1 cellular context compared by ENCODE assay signal in genomic region chr20:3408251-3408637, GRCh38.
TF ChIP-seq lines count a peak whose summit lies in the region.

No MANE protein-coding gene starts in this region.

TF ChIP-seq in HepG2, 621 proteins besides CTCF, POLR2A, EP300 and RAD21 (continued from another document and continues in another):
- TF ChIP-seq, protein P1, sequence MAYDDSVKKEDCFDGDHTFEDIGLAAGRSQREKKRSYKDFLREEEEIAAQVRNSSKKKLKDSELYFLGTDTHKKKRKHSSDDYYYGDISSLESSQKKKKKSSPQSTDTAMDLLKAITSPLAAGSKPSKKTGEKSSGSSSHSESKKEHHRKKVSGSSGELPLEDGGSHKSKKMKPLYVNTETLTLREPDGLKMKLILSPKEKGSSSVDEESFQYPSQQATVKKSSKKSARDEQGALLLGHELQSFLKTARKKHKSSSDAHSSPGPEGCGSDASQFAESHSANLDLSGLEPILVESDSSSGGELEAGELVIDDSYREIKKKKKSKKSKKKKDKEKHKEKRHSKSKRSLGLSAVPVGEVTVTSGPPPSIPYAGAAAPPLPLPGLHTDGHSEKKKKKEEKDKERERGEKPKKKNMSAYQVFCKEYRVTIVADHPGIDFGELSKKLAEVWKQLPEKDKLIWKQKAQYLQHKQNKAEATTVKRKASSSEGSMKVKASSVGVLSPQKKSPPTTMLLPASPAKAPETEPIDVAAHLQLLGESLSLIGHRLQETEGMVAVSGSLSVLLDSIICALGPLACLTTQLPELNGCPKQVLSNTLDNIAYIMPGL (CRISPR knock-in tag; IDR thresholded peaks at IDR 0.05; ENCODE audit: borderline replicate concordance in 1 of 2, low read depth in 1 of 2) = no peak; a peak in 1 of 4 replicates
- TF ChIP-seq ZFP36 (IDR thresholded peaks at IDR 0.05; ENCODE audit: borderline replicate concordance, low read depth, low read length, partially characterized antibody) = no peak
- TF ChIP-seq, protein P2, sequence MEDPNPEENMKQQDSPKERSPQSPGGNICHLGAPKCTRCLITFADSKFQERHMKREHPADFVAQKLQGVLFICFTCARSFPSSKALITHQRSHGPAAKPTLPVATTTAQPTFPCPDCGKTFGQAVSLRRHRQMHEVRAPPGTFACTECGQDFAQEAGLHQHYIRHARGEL (CRISPR knock-in tag; IDR thresholded peaks at IDR 0.05) = no peak
- no peak for TF ChIP-seq FOXK2 (IDR thresholded peaks at IDR 0.05)
- TF ChIP-seq, protein P3, sequence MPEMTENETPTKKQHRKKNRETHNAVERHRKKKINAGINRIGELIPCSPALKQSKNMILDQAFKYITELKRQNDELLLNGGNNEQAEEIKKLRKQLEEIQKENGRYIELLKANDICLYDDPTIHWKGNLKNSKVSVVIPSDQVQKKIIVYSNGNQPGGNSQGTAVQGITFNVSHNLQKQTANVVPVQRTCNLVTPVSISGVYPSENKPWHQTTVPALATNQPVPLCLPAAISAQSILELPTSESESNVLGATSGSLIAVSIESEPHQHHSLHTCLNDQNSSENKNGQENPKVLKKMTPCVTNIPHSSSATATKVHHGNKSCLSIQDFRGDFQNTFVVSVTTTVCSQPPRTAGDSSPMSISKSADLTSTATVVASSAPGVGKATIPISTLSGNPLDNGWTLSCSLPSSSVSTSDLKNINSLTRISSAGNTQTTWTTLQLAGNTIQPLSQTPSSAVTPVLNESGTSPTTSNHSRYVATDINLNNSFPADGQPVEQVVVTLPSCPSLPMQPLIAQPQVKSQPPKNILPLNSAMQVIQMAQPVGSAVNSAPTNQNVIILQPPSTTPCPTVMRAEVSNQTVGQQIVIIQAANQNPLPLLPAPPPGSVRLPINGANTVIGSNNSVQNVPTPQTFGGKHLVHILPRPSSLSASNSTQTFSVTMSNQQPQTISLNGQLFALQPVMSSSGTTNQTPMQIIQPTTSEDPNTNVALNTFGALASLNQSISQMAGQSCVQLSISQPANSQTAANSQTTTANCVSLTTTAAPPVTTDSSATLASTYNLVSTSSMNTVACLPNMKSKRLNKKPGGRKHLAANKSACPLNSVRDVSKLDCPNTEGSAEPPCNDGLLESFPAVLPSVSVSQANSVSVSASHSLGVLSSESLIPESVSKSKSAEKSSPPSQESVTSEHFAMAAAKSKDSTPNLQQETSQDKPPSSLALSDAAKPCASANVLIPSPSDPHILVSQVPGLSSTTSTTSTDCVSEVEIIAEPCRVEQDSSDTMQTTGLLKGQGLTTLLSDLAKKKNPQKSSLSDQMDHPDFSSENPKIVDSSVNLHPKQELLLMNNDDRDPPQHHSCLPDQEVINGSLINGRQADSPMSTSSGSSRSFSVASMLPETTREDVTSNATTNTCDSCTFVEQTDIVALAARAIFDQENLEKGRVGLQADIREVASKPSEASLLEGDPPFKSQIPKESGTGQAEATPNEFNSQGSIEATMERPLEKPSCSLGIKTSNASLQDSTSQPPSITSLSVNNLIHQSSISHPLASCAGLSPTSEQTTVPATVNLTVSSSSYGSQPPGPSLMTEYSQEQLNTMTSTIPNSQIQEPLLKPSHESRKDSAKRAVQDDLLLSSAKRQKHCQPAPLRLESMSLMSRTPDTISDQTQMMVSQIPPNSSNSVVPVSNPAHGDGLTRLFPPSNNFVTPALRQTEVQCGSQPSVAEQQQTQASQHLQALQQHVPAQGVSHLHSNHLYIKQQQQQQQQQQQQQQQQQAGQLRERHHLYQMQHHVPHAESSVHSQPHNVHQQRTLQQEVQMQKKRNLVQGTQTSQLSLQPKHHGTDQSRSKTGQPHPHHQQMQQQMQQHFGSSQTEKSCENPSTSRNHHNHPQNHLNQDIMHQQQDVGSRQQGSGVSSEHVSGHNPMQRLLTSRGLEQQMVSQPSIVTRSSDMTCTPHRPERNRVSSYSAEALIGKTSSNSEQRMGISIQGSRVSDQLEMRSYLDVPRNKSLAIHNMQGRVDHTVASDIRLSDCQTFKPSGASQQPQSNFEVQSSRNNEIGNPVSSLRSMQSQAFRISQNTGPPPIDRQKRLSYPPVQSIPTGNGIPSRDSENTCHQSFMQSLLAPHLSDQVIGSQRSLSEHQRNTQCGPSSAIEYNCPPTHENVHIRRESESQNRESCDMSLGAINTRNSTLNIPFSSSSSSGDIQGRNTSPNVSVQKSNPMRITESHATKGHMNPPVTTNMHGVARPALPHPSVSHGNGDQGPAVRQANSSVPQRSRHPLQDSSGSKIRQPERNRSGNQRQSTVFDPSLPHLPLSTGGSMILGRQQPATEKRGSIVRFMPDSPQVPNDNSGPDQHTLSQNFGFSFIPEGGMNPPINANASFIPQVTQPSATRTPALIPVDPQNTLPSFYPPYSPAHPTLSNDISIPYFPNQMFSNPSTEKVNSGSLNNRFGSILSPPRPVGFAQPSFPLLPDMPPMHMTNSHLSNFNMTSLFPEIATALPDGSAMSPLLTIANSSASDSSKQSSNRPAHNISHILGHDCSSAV (CRISPR knock-in tag; IDR thresholded peaks at IDR 0.05; ENCODE audit: borderline replicate concordance) = no peak
- no peak for TF ChIP-seq FOXC1 (CRISPR knock-in tag; IDR thresholded peaks at IDR 0.05; ENCODE audit: borderline replicate concordance)
- TF ChIP-seq ZNF512 (CRISPR knock-in tag; IDR thresholded peaks at IDR 0.05) = no peak
- TF ChIP-seq ZNF354B (CRISPR knock-in tag; IDR thresholded peaks at IDR 0.05) = peak; percentile 47; the same call in 1 of the 2 replicates
- TF ChIP-seq ZBTB38 (CRISPR knock-in tag; IDR thresholded peaks at IDR 0.05) = no peak
- no peak for TF ChIP-seq YY1 (IDR thresholded peaks at IDR 0.05; ENCODE audit: insufficient read depth, insufficient replicate concordance, low read depth, low read length)
- no peak for TF ChIP-seq BATF2 (CRISPR knock-in tag; IDR thresholded peaks at IDR 0.05)
- TF ChIP-seq ZNF512B (CRISPR knock-in tag; IDR thresholded peaks at IDR 0.05; ENCODE audit: borderline replicate concordance) = no peak
- TF ChIP-seq CBX1 (IDR thresholded peaks at IDR 0.05; ENCODE audit: low read depth) = no peak
- TF ChIP-seq ZNF7 (CRISPR knock-in tag; IDR thresholded peaks at IDR 0.05) = no peak
- TF ChIP-seq, protein P4, sequence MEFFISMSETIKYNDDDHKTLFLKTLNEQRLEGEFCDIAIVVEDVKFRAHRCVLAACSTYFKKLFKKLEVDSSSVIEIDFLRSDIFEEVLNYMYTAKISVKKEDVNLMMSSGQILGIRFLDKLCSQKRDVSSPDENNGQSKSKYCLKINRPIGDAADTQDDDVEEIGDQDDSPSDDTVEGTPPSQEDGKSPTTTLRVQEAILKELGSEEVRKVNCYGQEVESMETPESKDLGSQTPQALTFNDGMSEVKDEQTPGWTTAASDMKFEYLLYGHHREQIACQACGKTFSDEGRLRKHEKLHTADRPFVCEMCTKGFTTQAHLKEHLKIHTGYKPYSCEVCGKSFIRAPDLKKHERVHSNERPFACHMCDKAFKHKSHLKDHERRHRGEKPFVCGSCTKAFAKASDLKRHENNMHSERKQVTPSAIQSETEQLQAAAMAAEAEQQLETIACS (CRISPR knock-in tag; IDR thresholded peaks at IDR 0.05) = no peak
- TF ChIP-seq ERF (CRISPR knock-in tag; IDR thresholded peaks at IDR 0.05) = no peak
- no peak for TF ChIP-seq ZNF17 (CRISPR knock-in tag; IDR thresholded peaks at IDR 0.05)
- TF ChIP-seq RFXAP (CRISPR knock-in tag; IDR thresholded peaks at IDR 0.05; ENCODE audit: borderline replicate concordance) = no peak
- TF ChIP-seq, protein P5, sequence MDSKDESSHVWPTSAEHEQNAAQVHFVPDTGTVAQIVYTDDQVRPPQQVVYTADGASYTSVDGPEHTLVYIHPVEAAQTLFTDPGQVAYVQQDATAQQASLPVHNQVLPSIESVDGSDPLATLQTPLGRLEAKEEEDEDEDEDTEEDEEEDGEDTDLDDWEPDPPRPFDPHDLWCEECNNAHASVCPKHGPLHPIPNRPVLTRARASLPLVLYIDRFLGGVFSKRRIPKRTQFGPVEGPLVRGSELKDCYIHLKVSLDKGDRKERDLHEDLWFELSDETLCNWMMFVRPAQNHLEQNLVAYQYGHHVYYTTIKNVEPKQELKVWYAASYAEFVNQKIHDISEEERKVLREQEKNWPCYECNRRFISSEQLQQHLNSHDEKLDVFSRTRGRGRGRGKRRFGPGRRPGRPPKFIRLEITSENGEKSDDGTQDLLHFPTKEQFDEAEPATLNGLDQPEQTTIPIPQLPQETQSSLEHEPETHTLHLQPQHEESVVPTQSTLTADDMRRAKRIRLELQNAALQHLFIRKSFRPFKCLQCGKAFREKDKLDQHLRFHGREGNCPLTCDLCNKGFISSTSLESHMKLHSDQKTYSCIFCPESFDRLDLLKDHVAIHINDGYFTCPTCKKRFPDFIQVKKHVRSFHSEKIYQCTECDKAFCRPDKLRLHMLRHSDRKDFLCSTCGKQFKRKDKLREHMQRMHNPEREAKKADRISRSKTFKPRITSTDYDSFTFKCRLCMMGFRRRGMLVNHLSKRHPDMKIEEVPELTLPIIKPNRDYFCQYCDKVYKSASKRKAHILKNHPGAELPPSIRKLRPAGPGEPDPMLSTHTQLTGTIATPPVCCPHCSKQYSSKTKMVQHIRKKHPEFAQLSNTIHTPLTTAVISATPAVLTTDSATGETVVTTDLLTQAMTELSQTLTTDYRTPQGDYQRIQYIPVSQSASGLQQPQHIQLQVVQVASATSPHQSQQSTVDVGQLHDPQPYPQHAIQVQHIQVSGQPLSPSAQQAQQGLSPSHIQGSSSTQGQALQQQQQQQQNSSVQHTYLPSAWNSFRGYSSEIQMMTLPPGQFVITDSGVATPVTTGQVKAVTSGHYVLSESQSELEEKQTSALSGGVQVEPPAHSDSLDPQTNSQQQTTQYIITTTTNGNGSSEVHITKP (CRISPR knock-in tag; IDR thresholded peaks at IDR 0.05; ENCODE audit: low read depth) = no peak
- TF ChIP-seq ZNF224 (CRISPR knock-in tag; IDR thresholded peaks at IDR 0.05) = no peak
- TF ChIP-seq NCOR1 (IDR thresholded peaks at IDR 0.05; ENCODE audit: borderline replicate concordance, low read length) = no peak; the same call in 1 of the 2 replicates
- TF ChIP-seq ZNF704 (CRISPR knock-in tag; IDR thresholded peaks at IDR 0.05; ENCODE audit: borderline replicate concordance) = no peak; the same call in 1 of the 2 replicates
- TF ChIP-seq KMT2A (CRISPR knock-in tag; IDR thresholded peaks at IDR 0.05) = 0 out of 2 replicates have a peak, but pooled peaks have one; percentile 45
- no peak for TF ChIP-seq ZNF282 (IDR thresholded peaks at IDR 0.05; ENCODE audit: partially characterized antibody)
- TF ChIP-seq ZNF337 (CRISPR knock-in tag; IDR thresholded peaks at IDR 0.05; ENCODE audit: borderline replicate concordance, low read depth) = no peak
- TF ChIP-seq GABPB1 (CRISPR knock-in tag; IDR thresholded peaks at IDR 0.05) = no peak
- no peak for TF ChIP-seq RXRB (CRISPR knock-in tag; IDR thresholded peaks at IDR 0.05; ENCODE audit: borderline replicate concordance)
- TF ChIP-seq NR2C2 (CRISPR knock-in tag; IDR thresholded peaks at IDR 0.05; ENCODE audit: borderline replicate concordance) = 0 out of 2 replicates have a peak, but pooled peaks have one; percentile 4
- no peak for TF ChIP-seq ZNF550 (CRISPR knock-in tag; IDR thresholded peaks at IDR 0.05; ENCODE audit: borderline replicate concordance)
- TF ChIP-seq TGIF2 (CRISPR knock-in tag; IDR thresholded peaks at IDR 0.05) = no peak
